In the genomic region with DNA sequence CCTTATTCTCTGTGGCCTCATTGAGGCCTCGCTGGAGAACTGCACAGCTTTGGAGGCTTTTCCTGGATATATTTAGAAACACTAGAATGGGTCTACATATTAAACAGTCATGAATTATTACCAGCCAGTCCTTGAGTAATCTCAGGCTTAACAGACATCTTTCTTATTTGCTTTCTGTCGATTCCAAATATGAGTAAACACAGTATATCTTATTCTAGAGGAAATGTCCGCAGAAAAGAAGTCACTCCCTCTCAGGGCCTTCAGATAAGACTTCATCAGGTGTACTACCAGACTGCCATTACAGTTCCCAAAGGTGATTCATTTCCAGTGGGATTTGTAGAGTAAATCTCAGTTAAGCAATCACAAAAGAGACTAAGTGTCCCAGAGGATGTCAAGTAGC, we compare ENCODE assay signal across 30 cellular contexts.
"Had no signal": no experiment of that assay in that cellular context is flagged by ENCODE, and none has a peak within 500 bp of the region (broad histone marks: within the 10 kb centered on the region; RNA-seq: fewer than 3 reads in every experiment).

No MANE protein-coding gene starts in this region.

- H3K9me3 ChIP-seq: body of pancreas, colonic mucosa, esophagus muscularis mucosa, gastrocnemius medialis had no signal

- H3K4me1 ChIP-seq: body of pancreas, colonic mucosa, foreskin keratinocyte had no signal

- DNase-seq: activated CD4-positive, alpha-beta memory T cell treated with anti-CD3 and anti-CD28 coated beads, Interleukin-2, amount 10 ng/mL, durations not matched to agents 7 days and 5 days; activated CD4-positive, alpha-beta T cell treated with anti-CD3 and anti-CD28 coated beads for 1 hour; activated CD4-positive, alpha-beta T cell treated with anti-CD3 and anti-CD28 coated beads for 4 hours; activated CD4-positive, alpha-beta T cell treated with anti-CD3 and anti-CD28 coated beads, Interleukin-2, amount 10 ng/mL, durations not matched to agents 7 days and 5 days; activated CD4-positive, alpha-beta T cell treated with anti-CD3 and anti-CD28 coated beads, Interleukin-2, amount 50 U/mL, for 4 hours; activated CD8-positive, alpha-beta memory T cell treated with anti-CD3 and anti-CD28 coated beads, Interleukin-2, amount 50 U/mL, for 48 hours; activated effector memory CD4-positive, alpha-beta T cell treated with Interleukin-2 at 50 U/mL for 16 hours; activated gamma-delta T cell treated with Interleukin-2 at 50 U/mL for 16 hours; activated naive CD4-positive, alpha-beta T cell treated with anti-CD3 and anti-CD28 coated beads, Interleukin-2, amount 50 U/mL, for 16 hours; activated naive CD4-positive, alpha-beta T cell treated with Interleukin-2 at 50 U/mL for 16 hours; activated T-cell treated with anti-CD3 and anti-CD28 coated beads for 4 hours; activated T-cell treated with anti-CD3 and anti-CD28 coated beads, Interleukin-2, amount 50 U/mL, for 24 hours; amygdala; aorta; body of pancreas; central memory CD4-positive, alpha-beta T cell; cerebellar nuclear complex; colonic mucosa; dorsolateral prefrontal cortex; effector memory CD4-positive, alpha-beta T cell; endodermal cell; erythroblast; foreskin keratinocyte; gastrocnemius medialis; head of caudate nucleus; T-helper 2 cell had no signal

- H3K4me3 ChIP-seq: body of pancreas, cardiac muscle cell, colonic mucosa, dorsolateral prefrontal cortex, esophagus muscularis mucosa, gastrocnemius medialis had no signal

- H3K27me3 ChIP-seq: body of pancreas, cardiac muscle cell, colonic mucosa, dorsolateral prefrontal cortex, esophagus muscularis mucosa, foreskin keratinocyte, gastrocnemius medialis had no signal

- H3K27ac ChIP-seq: body of pancreas, cardiac muscle cell, colonic mucosa, dorsolateral prefrontal cortex, esophagus muscularis mucosa, foreskin keratinocyte, gastrocnemius medialis had no signal

- ATAC-seq: activated T-helper 17 cell treated with anti-CD3 and anti-CD28 coated beads, Interleukin-2, amount 50 U/mL, for 72 hours; body of pancreas; foreskin keratinocyte; gastrocnemius medialis; WTC11 had no signal

- H3K36me3 ChIP-seq: cardiac muscle cell, colonic mucosa, esophagus muscularis mucosa, gastrocnemius medialis had no signal
